In the genomic region with DNA sequence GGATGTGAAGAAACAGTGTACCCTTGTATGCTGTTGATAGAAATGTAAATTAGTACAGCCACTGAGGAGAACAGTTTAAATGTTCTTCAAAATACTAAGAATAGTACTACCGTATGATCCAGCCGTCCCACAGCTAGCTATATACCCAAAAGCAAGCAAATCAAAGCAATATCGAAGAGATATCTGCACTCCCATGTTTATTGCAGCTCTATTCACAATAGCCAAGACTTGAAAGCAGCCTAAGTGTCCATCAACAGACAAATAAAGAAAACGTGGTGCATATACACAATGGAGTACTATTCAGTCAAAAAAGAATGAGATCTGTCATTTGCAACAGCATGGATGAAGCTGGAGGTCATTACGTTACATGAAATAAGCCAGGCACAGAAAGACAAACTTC, we compare ENCODE assay signal across 16 cellular contexts.
A peak's percentile ranks its signal among the peaks of the same experiment; 100 is the strongest.
DNase-seq lines count a peak whose midpoint lies in the region; ATAC-seq and TF ChIP-seq lines count a peak whose summit lies in the region.
"Had no signal": no experiment of that assay in that cellular context is flagged by ENCODE, and none has a peak within 500 bp of the region (broad histone marks: within the 10 kb centered on the region; RNA-seq: fewer than 3 reads in every experiment).

No MANE protein-coding gene starts in this region.

- H4K20me1 ChIP-seq in GM23338 (replicated peaks; ENCODE audit: insufficient read depth): no peaks in the 10 kb centered on the region
- H4K20me1 ChIP-seq: BLaER1 had no signal

- H2AFZ ChIP-seq in GM23338: no peak overlapping the region

- no peak for DNase-seq in MCF 10A (ENCODE audit: unreplicated experiment)
- no peak for DNase-seq in breast epithelium (ENCODE audit: low spot score in 2 of 2)
- no peak for DNase-seq in GM23338 (ENCODE audit: low spot score)
- DNase-seq: Caco-2; CD4-positive, CD25-positive, alpha-beta regulatory T cell; CD8-positive, alpha-beta T cell; DMS153; DND-41; H7 had no signal

- peaks cover 4% of the 10 kb centered on the region; the same call in 1 of the 2 replicates for H3K9me2 ChIP-seq in GM23338 (ENCODE audit: insufficient read depth)

- BruUV-seq in MCF 10A (replicated peaks; lab: Mats Ljungman, UMichigan): no TSS peak

- H3K9me3 Mint-ChIP-seq in MCF 10A (ENCODE audit: unreplicated experiment) (peaks cover 9% of the 10 kb centered on the region), GM23338 (no peaks in the 10 kb centered on the region)

- intact Hi-C loops in MCF 10A (cut with micrococcal nuclease) (no loop called here), breast epithelium (cut with DNase I; ENCODE audit: low total_unique reads) (no loop called here)

- no peaks in the 10 kb centered on the region for H3K4me1 ChIP-seq in breast epithelium
- peaks cover 4 to 15% (median 7%) of the 10 kb centered on the region in 3 donors for H3K4me1 ChIP-seq in skeletal muscle tissue (ENCODE audit: control insufficient read depth in 3 of 3, insufficient read depth in 3 of 3, low read length in 3 of 3)
- no peaks in the 10 kb centered on the region for H3K4me1 ChIP-seq in GM23338 (ENCODE audit: insufficient read depth)
- H3K4me1 ChIP-seq: BLaER1 had no signal

- H3F3A ChIP-seq in GM23338 (replicated peaks; ENCODE audit: low read depth): no peaks in the 10 kb centered on the region

- POLR2A ChIA-PET in MCF 10A (lab: Yijun Ruan, JAX): interaction anchor here (1.3 to 1.5 kb wide), 2 partner anchors 237 to 646 kb away, joined by 3 read pairs; a partner anchor contains a TSS

- TF ChIP-seq CTCF in MCF 10A (IDR thresholded peaks at IDR 0.05; ENCODE audit: unreplicated experiment) (no peak), breast epithelium (IDR thresholded peaks at IDR 0.05) (no peak), GM23338 (conservative IDR thresholded peaks at IDR 0.05; ENCODE audit: low read depth in 2 of 2) (no peak)

- CTCF ChIA-PET in MCF 10A (lab: Yijun Ruan, JAX): interaction anchor here (0.8 kb wide), 1 partner anchor 789 kb away, joined by 3 read pairs; no protein-coding TSS in a partner anchor

- no peak overlapping the region for H3K27ac ChIP-seq in breast epithelium
- peak overlapping the region; percentile 69 for H3K27ac ChIP-seq in skeletal muscle tissue (ENCODE audit: low read depth, low read length)
- H3K27ac ChIP-seq in GM23338 (ENCODE audit: low read depth): no peak overlapping the region
- H3K27ac ChIP-seq: 22Rv1, BLaER1, C4-2B had no signal

- no peaks in the 10 kb centered on the region for H3K36me3 ChIP-seq in breast epithelium
- H3K36me3 ChIP-seq in skeletal muscle tissue (ENCODE audit: control insufficient read depth in 3 of 3, insufficient read depth in 3 of 3, low read length in 3 of 3): no peaks in the 10 kb centered on the region
- no peaks in the 10 kb centered on the region for H3K36me3 ChIP-seq in GM23338 (ENCODE audit: insufficient read depth)
- H3K36me3 ChIP-seq: BLaER1 had no signal

- H3K27ac Mint-ChIP-seq in MCF 10A (ENCODE audit: low read depth, unreplicated experiment): peak overlapping the region; percentile 80
- H3K27ac Mint-ChIP-seq in GM23338: no peak overlapping the region
- H3K27ac Mint-ChIP-seq: B cell; CD4-positive, CD25-positive, alpha-beta regulatory T cell; CD8-positive, alpha-beta T cell had no signal

- no peaks in the 10 kb centered on the region for H3K79me2 ChIP-seq in GM23338 (replicated peaks; ENCODE audit: insufficient read depth)

- H3K9ac ChIP-seq in skeletal muscle tissue (ENCODE audit: low read depth in 1 of 3, low read length in 3 of 3): no peak overlapping the region
- H3K9ac ChIP-seq: BLaER1 had no signal

- no peak overlapping the region for H3K4me3 ChIP-seq in breast epithelium
- no peak overlapping the region for H3K4me3 ChIP-seq in skeletal muscle tissue (ENCODE audit: low read length in 3 of 3)
- no peak overlapping the region for H3K4me3 ChIP-seq in GM23338
- H3K4me3 ChIP-seq: BLaER1 had no signal

- no peak overlapping the region for H3K4me2 ChIP-seq in GM23338
- H3K4me2 ChIP-seq: BLaER1 had no signal

- H3K36me3 Mint-ChIP-seq in MCF 10A (ENCODE audit: insufficient read depth, unreplicated experiment) (peaks cover 7% of the 10 kb centered on the region), GM23338 (ENCODE audit: low read depth) (no peaks in the 10 kb centered on the region)
- H3K36me3 Mint-ChIP-seq: CD4-positive, CD25-positive, alpha-beta regulatory T cell; CD8-positive, alpha-beta T cell had no signal

- no peaks in the 10 kb centered on the region for H3K27me3 Mint-ChIP-seq in MCF 10A (ENCODE audit: insufficient read depth, unreplicated experiment)
- no peaks in the 10 kb centered on the region for H3K27me3 Mint-ChIP-seq in GM23338 (ENCODE audit: insufficient read depth, low read depth, poor library complexity)

- no peak for TF ChIP-seq POLR2A in breast epithelium (IDR thresholded peaks at IDR 0.05)

- no peaks in the 10 kb centered on the region for H3K27me3 ChIP-seq in breast epithelium
- no peaks in the 10 kb centered on the region for H3K27me3 ChIP-seq in skeletal muscle tissue (ENCODE audit: control insufficient read depth in 3 of 3, insufficient read depth in 3 of 3, low read length in 3 of 3)
- H3K27me3 ChIP-seq in GM23338 (ENCODE audit: insufficient read depth): no peaks in the 10 kb centered on the region
- H3K27me3 ChIP-seq: BLaER1 had no signal

- H3K9me3 ChIP-seq in breast epithelium (peaks cover 0 to 7% of the 10 kb centered on the region in 2 donors), skeletal muscle tissue (ENCODE audit: control insufficient read depth in 3 of 3, low read length in 3 of 3) (no peaks in the 10 kb centered on the region)
- H3K9me3 ChIP-seq: BLaER1 had no signal

- H3K4me1 Mint-ChIP-seq in MCF 10A (ENCODE audit: insufficient read depth, unreplicated experiment): peaks cover 38% of the 10 kb centered on the region
- H3K4me1 Mint-ChIP-seq in GM23338: no peaks in the 10 kb centered on the region
- H3K4me1 Mint-ChIP-seq: B cell; CD4-positive, CD25-positive, alpha-beta regulatory T cell had no signal

- H3K4me3 Mint-ChIP-seq in MCF 10A (ENCODE audit: unreplicated experiment) (no peak overlapping the region), GM23338 (no peak overlapping the region)
- H3K4me3 Mint-ChIP-seq: B cell; CD4-positive, CD25-positive, alpha-beta regulatory T cell; CD8-positive, alpha-beta T cell had no signal

- ATAC-seq in SK-N-SH treated with all-trans-retinoic acid at 6 μM for 48 hours: peak; percentile 13; the same call in 2 of the 3 replicates
- ATAC-seq in GM23338: no peak
- no peak for ATAC-seq in HG03108 (IDR thresholded peaks at IDR 0.05; ENCODE audit: unreplicated experiment)
- ATAC-seq: CD8-positive, alpha-beta T cell had no signal

TF ChIP-seq in SK-N-SH treated with all-trans-retinoic acid at 6 μM for 48 hours, 23 proteins besides CTCF, POLR2A, EP300 and RAD21:
- no peak for TF ChIP-seq ZNF565 (CRISPR knock-in tag; conservative IDR thresholded peaks at IDR 0.05; ENCODE audit: low read depth)
- no peak for TF ChIP-seq RARB (CRISPR knock-in tag; IDR thresholded peaks at IDR 0.05)
- TF ChIP-seq PPARA (CRISPR knock-in tag; IDR thresholded peaks at IDR 0.05; ENCODE audit: borderline replicate concordance): no peak
- no peak for TF ChIP-seq ZC3H10 (CRISPR knock-in tag; IDR thresholded peaks at IDR 0.05)
- no peak for TF ChIP-seq CSDC2 (CRISPR knock-in tag; IDR thresholded peaks at IDR 0.05)
- TF ChIP-seq ZNF8 (CRISPR knock-in tag; IDR thresholded peaks at IDR 0.05): no peak
- no peak for TF ChIP-seq GLIS3 (CRISPR knock-in tag; IDR thresholded peaks at IDR 0.05)

TF ChIP-seq in GM23338, 12 proteins besides CTCF, POLR2A, EP300 and RAD21 (continues in another document):
- no peak for TF ChIP-seq NANOG (IDR thresholded peaks at IDR 0.05; ENCODE audit: borderline replicate concordance)
